In the genomic region with DNA sequence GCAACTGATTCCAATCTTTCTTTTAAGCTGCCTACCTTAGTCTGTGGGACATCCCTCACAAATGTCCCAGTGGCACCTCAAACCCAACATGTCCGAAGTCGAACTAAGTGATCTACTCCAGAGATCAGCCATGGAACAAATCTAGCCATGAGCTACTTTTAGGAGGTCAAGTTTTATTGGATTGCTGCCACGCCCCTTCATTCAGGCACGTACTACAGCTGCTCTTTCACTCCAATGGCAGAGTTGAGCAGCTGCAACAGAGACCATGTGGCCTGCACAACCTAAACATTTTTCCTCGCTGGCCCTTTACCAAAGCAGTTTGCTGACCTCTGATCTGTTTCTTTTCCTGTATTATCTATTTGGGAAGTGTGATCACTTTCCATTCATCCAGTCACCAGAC, we compare ENCODE assay signal across 17 cellular contexts.
DNase-seq lines count a peak whose midpoint lies in the region; ATAC-seq and TF ChIP-seq lines count a peak whose summit lies in the region.
"Had no signal": no experiment of that assay in that cellular context is flagged by ENCODE, and none has a peak within 500 bp of the region (broad histone marks: within the 10 kb centered on the region; RNA-seq: fewer than 3 reads in every experiment).

No MANE protein-coding gene starts in this region.

- TF ChIP-seq POLR2A in adrenal gland (IDR thresholded peaks at IDR 0.05), result no peak

- H4K20me1 ChIP-seq in DND-41 (ENCODE audit: insufficient read depth, low read length), result no peaks in the 10 kb centered on the region

- peaks cover 3% of the 10 kb centered on the region for H3K9me3 Mint-ChIP-seq in progenitor cell of endocrine pancreas (ENCODE audit: low read depth)
- no peaks in the 10 kb centered on the region for H3K9me3 Mint-ChIP-seq in MCF 10A (ENCODE audit: unreplicated experiment)

- H2AFZ ChIP-seq in DND-41 (ENCODE audit: low read depth, low read length), result no peak overlapping the region

- TF ChIP-seq CTCF in DND-41 (IDR thresholded peaks at IDR 0.05; ENCODE audit: borderline replicate concordance, extremely low read depth, low read length, poor library complexity, severe bottlenecking) (no peak), left lung (IDR thresholded peaks at IDR 0.05) (no peak), progenitor cell of endocrine pancreas (IDR thresholded peaks at IDR 0.05; ENCODE audit: unreplicated experiment) (no peak), MCF 10A (IDR thresholded peaks at IDR 0.05; ENCODE audit: unreplicated experiment) (no peak), adrenal gland (IDR thresholded peaks at IDR 0.05) (no peak)

- POLR2A ChIA-PET in MCF 10A (lab: Yijun Ruan, JAX), result no interaction called here

- H3K4me3 Mint-ChIP-seq in progenitor cell of endocrine pancreas (ENCODE audit: low read depth) (no peak overlapping the region), MCF 10A (ENCODE audit: unreplicated experiment) (no peak overlapping the region)
- H3K4me3 Mint-ChIP-seq: CD14-positive monocyte had no signal

- H3K4me1 ChIP-seq in DND-41 (ENCODE audit: insufficient read depth, low read length) (no peaks in the 10 kb centered on the region), SJCRH30 (peaks cover 9% of the 10 kb centered on the region), left lung (no peaks in the 10 kb centered on the region), adrenal gland (replicated peaks in 1 of 2) (no peaks in the 10 kb centered on the region)

- H3K4me1 Mint-ChIP-seq in progenitor cell of endocrine pancreas (ENCODE audit: low read depth), result peaks cover 44% of the 10 kb centered on the region
- no peaks in the 10 kb centered on the region for H3K4me1 Mint-ChIP-seq in MCF 10A (ENCODE audit: insufficient read depth, unreplicated experiment)
- H3K4me1 Mint-ChIP-seq: CD14-positive monocyte had no signal

- H3K27me3 ChIP-seq in DND-41 (ENCODE audit: insufficient read depth, low read length, poor library complexity) (no peaks in the 10 kb centered on the region), SJCRH30 (peaks cover 5% of the 10 kb centered on the region; the same call in 1 of the 2 replicates), left lung (no peaks in the 10 kb centered on the region), adrenal gland (no peaks in the 10 kb centered on the region)

- CTCF ChIA-PET in MCF 10A (lab: Yijun Ruan, JAX), result interaction anchor here (0.6 to 1.4 kb wide), 4 partner anchors 21 to 352 kb away, joined by 3 to 9 read pairs (median 3); no protein-coding TSS in a partner anchor

- DNase-seq in DND-41, result no peak
- peak; percentile 50 to 65 for DNase-seq in SJCRH30
- DNase-seq in left lung, result no peak
- DNase-seq in progenitor cell of endocrine pancreas (ENCODE audit: low spot score, unreplicated experiment), result no peak
- no peak for DNase-seq in MCF 10A (ENCODE audit: unreplicated experiment)
- DNase-seq in A172 (ENCODE audit: low spot score), result no peak
- DNase-seq in adrenal gland, result no peak
- DNase-seq in kidney tubule cell (ENCODE audit: low spot score), result no peak
- DNase-seq: Caco-2, NCI-H1048, NCI-H146, NCI-H2081 treated with DMSO at 0.1 percent for 48 hours, NCI-H2227 treated with DMSO at 0.1 percent for 48 hours, NCI-H524 treated with DMSO at 0.1 percent for 48 hours had no signal

- H3K27ac ChIP-seq in DND-41 (ENCODE audit: low read length) (0 out of 2 replicates have a peak overlapping the region, but pooled peaks have one; percentile 5), SJCRH30 (no peak overlapping the region), left lung (no peak overlapping the region), adrenal gland (no peak overlapping the region)
- H3K27ac ChIP-seq: RWPE1 had no signal

- no TSS peak for BruUV-seq in MCF 10A (replicated peaks; lab: Mats Ljungman, UMichigan)

- ATAC-seq in DND-41 (ENCODE audit: insufficient read depth, low read depth) (no peak), left lung (peak; percentile 27)
- ATAC-seq: K562 had no signal

- intact Hi-C loops in left lung (cut with DNase I) (no loop called here), MCF 10A (cut with micrococcal nuclease) (no loop called here), adrenal gland (cut with DNase I) (no loop called here)

- H3K9me3 ChIP-seq in DND-41 (ENCODE audit: insufficient read depth, low read length, severe bottlenecking) (no peaks in the 10 kb centered on the region), SJCRH30 (replicated peaks) (no peaks in the 10 kb centered on the region; the same call in 1 of the 2 replicates), left lung (no peaks in the 10 kb centered on the region), adrenal gland (replicated peaks in 1 of 3) (no peaks in the 10 kb centered on the region)
- H3K9me3 ChIP-seq: Caco-2 had no signal

- H3K4me3 ChIP-seq in DND-41 (ENCODE audit: low read depth in 1 of 2, low read length in 2 of 2), result no peak overlapping the region
- H3K4me3 ChIP-seq in SJCRH30, result no peak overlapping the region
- no peak overlapping the region for H3K4me3 ChIP-seq in left lung
- H3K4me3 ChIP-seq in adrenal gland, result no peak overlapping the region
- H3K4me3 ChIP-seq: K562 had no signal

- H3K36me3 ChIP-seq in DND-41 (ENCODE audit: insufficient read depth, low read length), result peaks cover 89% of the 10 kb centered on the region
- H3K36me3 ChIP-seq in SJCRH30, result no peaks in the 10 kb centered on the region
- peaks cover 0 to 45% of the 10 kb centered on the region in 2 donors for H3K36me3 ChIP-seq in left lung
- H3K36me3 ChIP-seq in adrenal gland (replicated peaks in 1 of 2), result peaks cover 0 to 21% of the 10 kb centered on the region in 2 donors

- H3K27ac Mint-ChIP-seq in progenitor cell of endocrine pancreas (peak overlapping the region; percentile 47), MCF 10A (ENCODE audit: low read depth, unreplicated experiment) (no peak overlapping the region)
- H3K27ac Mint-ChIP-seq: CD14-positive monocyte had no signal

- no peak overlapping the region for H3K4me2 ChIP-seq in DND-41 (ENCODE audit: insufficient read depth, low read length)

- no peaks in the 10 kb centered on the region for H3K79me2 ChIP-seq in DND-41 (ENCODE audit: insufficient read depth, low read length)

- WGBS in adrenal gland, 4 donors, result 75 to 81% (median 78%) methylated on average over 5 of the region's 5 CpGs

- H3K36me3 Mint-ChIP-seq in progenitor cell of endocrine pancreas (ENCODE audit: insufficient read depth) (peaks cover 14% of the 10 kb centered on the region), MCF 10A (ENCODE audit: insufficient read depth, unreplicated experiment) (no peaks in the 10 kb centered on the region)
- H3K36me3 Mint-ChIP-seq: CD14-positive monocyte had no signal

- H3K27me3 Mint-ChIP-seq in progenitor cell of endocrine pancreas (no peaks in the 10 kb centered on the region), MCF 10A (ENCODE audit: insufficient read depth, unreplicated experiment) (no peaks in the 10 kb centered on the region)

- no peak overlapping the region for H3K9ac ChIP-seq in DND-41 (ENCODE audit: low read depth, low read length)

Comparison
In these comparisons a context has a peak if more than half of its experiments do, and no peak if none do; other contexts are left out.
1. DNase-seq: peak in SJCRH30 (2 of 2); none in DND-41 (single experiment), left lung (0 of 2), progenitor cell of endocrine pancreas (single experiment), MCF 10A (single experiment), A172 (single experiment), adrenal gland (0 of 7) and kidney tubule cell (single experiment).